In genomic region chr1:162285149-162285561, GRCh38 we compare ENCODE assay signal across 1 cellular context.
A peak's percentile ranks its signal among the peaks of the same experiment; 100 is the strongest.
TF ChIP-seq lines count a peak whose summit lies in the region.

No MANE protein-coding gene starts in this region.

TF ChIP-seq in HepG2, 621 proteins besides CTCF, POLR2A, EP300 and RAD21 (continued from another document and continues in another):
- no peak for TF ChIP-seq SMARCE1 (IDR thresholded peaks at IDR 0.05; ENCODE audit: borderline replicate concordance)
- TF ChIP-seq KLF15 (CRISPR knock-in tag; IDR thresholded peaks at IDR 0.05; ENCODE audit: borderline replicate concordance): no peak
- TF ChIP-seq, protein P1, sequence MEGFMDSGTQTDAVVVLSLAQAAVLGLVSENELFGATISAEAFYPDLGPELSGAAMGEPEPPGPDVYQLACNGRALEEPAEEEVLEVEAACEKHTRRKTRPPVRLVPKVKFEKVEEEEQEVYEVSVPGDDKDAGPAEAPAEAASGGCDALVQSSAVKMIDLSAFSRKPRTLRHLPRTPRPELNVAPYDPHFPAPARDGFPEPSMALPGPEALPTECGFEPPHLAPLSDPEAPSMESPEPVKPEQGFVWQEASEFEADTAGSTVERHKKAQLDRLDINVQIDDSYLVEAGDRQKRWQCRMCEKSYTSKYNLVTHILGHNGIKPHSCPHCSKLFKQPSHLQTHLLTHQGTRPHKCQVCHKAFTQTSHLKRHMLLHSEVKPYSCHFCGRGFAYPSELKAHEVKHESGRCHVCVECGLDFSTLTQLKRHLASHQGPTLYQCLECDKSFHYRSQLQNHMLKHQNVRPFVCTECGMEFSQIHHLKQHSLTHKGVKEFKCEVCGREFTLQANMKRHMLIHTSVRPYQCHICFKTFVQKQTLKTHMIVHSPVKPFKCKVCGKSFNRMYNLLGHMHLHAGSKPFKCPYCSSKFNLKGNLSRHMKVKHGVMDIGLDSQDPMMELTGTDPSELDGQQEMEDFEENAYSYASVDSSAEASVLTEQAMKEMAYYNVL (CRISPR knock-in tag; IDR thresholded peaks at IDR 0.05; ENCODE audit: borderline replicate concordance): no peak
- TF ChIP-seq HOMEZ (CRISPR knock-in tag; IDR thresholded peaks at IDR 0.05; ENCODE audit: low read depth): no peak
- peak; percentile 75 for TF ChIP-seq PBX2 (CRISPR knock-in tag; IDR thresholded peaks at IDR 0.05)
- no peak for TF ChIP-seq ZNF670 (CRISPR knock-in tag; IDR thresholded peaks at IDR 0.05; ENCODE audit: borderline replicate concordance)
- no peak for TF ChIP-seq ZNF382 (CRISPR knock-in tag; IDR thresholded peaks at IDR 0.05; ENCODE audit: borderline replicate concordance)
- no peak for TF ChIP-seq IKZF5 (CRISPR knock-in tag; IDR thresholded peaks at IDR 0.05)
- no peak for TF ChIP-seq ZNF530 (CRISPR knock-in tag; IDR thresholded peaks at IDR 0.05; ENCODE audit: low read depth)
- TF ChIP-seq ZFP62 (CRISPR knock-in tag; IDR thresholded peaks at IDR 0.05): no peak
- TF ChIP-seq TBL1XR1 (IDR thresholded peaks at IDR 0.05; ENCODE audit: borderline replicate concordance, low read length, partially characterized antibody): peak; percentile 47
- no peak for TF ChIP-seq ZNF235 (CRISPR knock-in tag; IDR thresholded peaks at IDR 0.05; ENCODE audit: borderline replicate concordance)
- TF ChIP-seq ZNF768 (CRISPR knock-in tag; IDR thresholded peaks at IDR 0.05): no peak
- 0 out of 2 replicates have a peak, but pooled peaks have one; percentile 6 for TF ChIP-seq BHLHE40 (IDR thresholded peaks at IDR 0.05; ENCODE audit: low read length)
- peak; percentile 66; the same call in 1 of the 2 replicates for TF ChIP-seq RARA (CRISPR knock-in tag; IDR thresholded peaks at IDR 0.05)
- TF ChIP-seq ZNF292 (CRISPR knock-in tag; IDR thresholded peaks at IDR 0.05; ENCODE audit: borderline replicate concordance, low read depth): no peak
- TF ChIP-seq NR2C2 (CRISPR knock-in tag; IDR thresholded peaks at IDR 0.05; ENCODE audit: borderline replicate concordance): no peak
- 0 out of 2 replicates have a peak, but pooled peaks have one; percentile 15 for TF ChIP-seq ZNF614 (CRISPR knock-in tag; IDR thresholded peaks at IDR 0.05; ENCODE audit: borderline replicate concordance)
- peak; percentile 91 for TF ChIP-seq RXRB (CRISPR knock-in tag; IDR thresholded peaks at IDR 0.05; ENCODE audit: borderline replicate concordance)
- TF ChIP-seq ONECUT2 (CRISPR knock-in tag; IDR thresholded peaks at IDR 0.05): no peak
- TF ChIP-seq ZSCAN21 (CRISPR knock-in tag; IDR thresholded peaks at IDR 0.05; ENCODE audit: borderline replicate concordance): no peak
- 0 out of 2 replicates have a peak, but pooled peaks have one; percentile 25 for TF ChIP-seq HDAC2 (CRISPR knock-in tag; IDR thresholded peaks at IDR 0.05)
- no peak for TF ChIP-seq FOXO4 (CRISPR knock-in tag; conservative IDR thresholded peaks at IDR 0.05)
- no peak for TF ChIP-seq NR2F6 (IDR thresholded peaks at IDR 0.05)
- 0 out of 2 replicates have a peak, but pooled peaks have one; percentile 14 for TF ChIP-seq NR2F6 (CRISPR knock-in tag; IDR thresholded peaks at IDR 0.05)
- TF ChIP-seq RFX1 (IDR thresholded peaks at IDR 0.05): no peak
- no peak for TF ChIP-seq BORCS8-MEF2B (CRISPR knock-in tag; IDR thresholded peaks at IDR 0.05)
- TF ChIP-seq TGIF2 (CRISPR knock-in tag; IDR thresholded peaks at IDR 0.05): no peak
- TF ChIP-seq BCL6 (CRISPR knock-in tag; IDR thresholded peaks at IDR 0.05): peak; percentile 52
- TF ChIP-seq, protein P2, sequence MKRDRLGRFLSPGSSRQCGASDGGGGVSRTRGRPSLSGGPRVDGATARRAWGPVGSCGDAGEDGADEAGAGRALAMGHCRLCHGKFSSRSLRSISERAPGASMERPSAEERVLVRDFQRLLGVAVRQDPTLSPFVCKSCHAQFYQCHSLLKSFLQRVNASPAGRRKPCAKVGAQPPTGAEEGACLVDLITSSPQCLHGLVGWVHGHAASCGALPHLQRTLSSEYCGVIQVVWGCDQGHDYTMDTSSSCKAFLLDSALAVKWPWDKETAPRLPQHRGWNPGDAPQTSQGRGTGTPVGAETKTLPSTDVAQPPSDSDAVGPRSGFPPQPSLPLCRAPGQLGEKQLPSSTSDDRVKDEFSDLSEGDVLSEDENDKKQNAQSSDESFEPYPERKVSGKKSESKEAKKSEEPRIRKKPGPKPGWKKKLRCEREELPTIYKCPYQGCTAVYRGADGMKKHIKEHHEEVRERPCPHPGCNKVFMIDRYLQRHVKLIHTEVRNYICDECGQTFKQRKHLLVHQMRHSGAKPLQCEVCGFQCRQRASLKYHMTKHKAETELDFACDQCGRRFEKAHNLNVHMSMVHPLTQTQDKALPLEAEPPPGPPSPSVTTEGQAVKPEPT (CRISPR knock-in tag; IDR thresholded peaks at IDR 0.05; ENCODE audit: low read depth): no peak
- TF ChIP-seq KDM2A (CRISPR knock-in tag; IDR thresholded peaks at IDR 0.05; ENCODE audit: borderline replicate concordance, low read depth): no peak
- TF ChIP-seq, protein P3, sequence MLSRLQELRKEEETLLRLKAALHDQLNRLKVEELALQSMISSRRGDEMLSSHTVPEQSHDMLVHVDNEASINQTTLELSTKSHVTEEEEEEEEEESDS (CRISPR knock-in tag; IDR thresholded peaks at IDR 0.05; ENCODE audit: borderline replicate concordance): no peak
- TF ChIP-seq ZNF317 (CRISPR knock-in tag; IDR thresholded peaks at IDR 0.05): 0 out of 2 replicates have a peak, but pooled peaks have one; percentile 30
- TF ChIP-seq, protein P4, sequence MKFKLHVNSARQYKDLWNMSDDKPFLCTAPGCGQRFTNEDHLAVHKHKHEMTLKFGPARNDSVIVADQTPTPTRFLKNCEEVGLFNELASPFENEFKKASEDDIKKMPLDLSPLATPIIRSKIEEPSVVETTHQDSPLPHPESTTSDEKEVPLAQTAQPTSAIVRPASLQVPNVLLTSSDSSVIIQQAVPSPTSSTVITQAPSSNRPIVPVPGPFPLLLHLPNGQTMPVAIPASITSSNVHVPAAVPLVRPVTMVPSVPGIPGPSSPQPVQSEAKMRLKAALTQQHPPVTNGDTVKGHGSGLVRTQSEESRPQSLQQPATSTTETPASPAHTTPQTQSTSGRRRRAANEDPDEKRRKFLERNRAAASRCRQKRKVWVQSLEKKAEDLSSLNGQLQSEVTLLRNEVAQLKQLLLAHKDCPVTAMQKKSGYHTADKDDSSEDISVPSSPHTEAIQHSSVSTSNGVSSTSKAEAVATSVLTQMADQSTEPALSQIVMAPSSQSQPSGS (CRISPR knock-in tag; IDR thresholded peaks at IDR 0.05): no peak
- no peak for TF ChIP-seq ZNF780A (CRISPR knock-in tag; IDR thresholded peaks at IDR 0.05)
- peak; percentile 27; the same call in 1 of the 2 replicates for TF ChIP-seq SAP130 (CRISPR knock-in tag; IDR thresholded peaks at IDR 0.05; ENCODE audit: low read depth)
- TF ChIP-seq GTF3A (CRISPR knock-in tag; conservative IDR thresholded peaks at IDR 0.05): no peak
- TF ChIP-seq SMARCC2 (IDR thresholded peaks at IDR 0.05): no peak
- 0 out of 2 replicates have a peak, but pooled peaks have one; percentile 14 for TF ChIP-seq GATAD2A (CRISPR knock-in tag; IDR thresholded peaks at IDR 0.05)
- TF ChIP-seq SETDB1 (CRISPR knock-in tag; IDR thresholded peaks at IDR 0.05; ENCODE audit: borderline replicate concordance): no peak
- no peak for TF ChIP-seq ZFP82 (CRISPR knock-in tag; IDR thresholded peaks at IDR 0.05; ENCODE audit: borderline replicate concordance)
- no peak for TF ChIP-seq ZNF766 (CRISPR knock-in tag; IDR thresholded peaks at IDR 0.05; ENCODE audit: borderline replicate concordance)
- TF ChIP-seq, protein P5, sequence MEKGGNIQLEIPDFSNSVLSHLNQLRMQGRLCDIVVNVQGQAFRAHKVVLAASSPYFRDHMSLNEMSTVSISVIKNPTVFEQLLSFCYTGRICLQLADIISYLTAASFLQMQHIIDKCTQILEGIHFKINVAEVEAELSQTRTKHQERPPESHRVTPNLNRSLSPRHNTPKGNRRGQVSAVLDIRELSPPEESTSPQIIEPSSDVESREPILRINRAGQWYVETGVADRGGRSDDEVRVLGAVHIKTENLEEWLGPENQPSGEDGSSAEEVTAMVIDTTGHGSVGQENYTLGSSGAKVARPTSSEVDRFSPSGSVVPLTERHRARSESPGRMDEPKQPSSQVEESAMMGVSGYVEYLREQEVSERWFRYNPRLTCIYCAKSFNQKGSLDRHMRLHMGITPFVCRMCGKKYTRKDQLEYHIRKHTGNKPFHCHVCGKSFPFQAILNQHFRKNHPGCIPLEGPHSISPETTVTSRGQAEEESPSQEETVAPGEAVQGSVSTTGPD (CRISPR knock-in tag; IDR thresholded peaks at IDR 0.05): no peak
- no peak for TF ChIP-seq AFF4 (CRISPR knock-in tag; IDR thresholded peaks at IDR 0.05)
- no peak for TF ChIP-seq ZNF607 (CRISPR knock-in tag; IDR thresholded peaks at IDR 0.05; ENCODE audit: borderline replicate concordance)
- TF ChIP-seq ZNF234 (CRISPR knock-in tag; conservative IDR thresholded peaks at IDR 0.05): no peak
- TF ChIP-seq RBFOX2 (IDR thresholded peaks at IDR 0.05; ENCODE audit: low read depth, low read length): no peak
